In the genomic region with DNA sequence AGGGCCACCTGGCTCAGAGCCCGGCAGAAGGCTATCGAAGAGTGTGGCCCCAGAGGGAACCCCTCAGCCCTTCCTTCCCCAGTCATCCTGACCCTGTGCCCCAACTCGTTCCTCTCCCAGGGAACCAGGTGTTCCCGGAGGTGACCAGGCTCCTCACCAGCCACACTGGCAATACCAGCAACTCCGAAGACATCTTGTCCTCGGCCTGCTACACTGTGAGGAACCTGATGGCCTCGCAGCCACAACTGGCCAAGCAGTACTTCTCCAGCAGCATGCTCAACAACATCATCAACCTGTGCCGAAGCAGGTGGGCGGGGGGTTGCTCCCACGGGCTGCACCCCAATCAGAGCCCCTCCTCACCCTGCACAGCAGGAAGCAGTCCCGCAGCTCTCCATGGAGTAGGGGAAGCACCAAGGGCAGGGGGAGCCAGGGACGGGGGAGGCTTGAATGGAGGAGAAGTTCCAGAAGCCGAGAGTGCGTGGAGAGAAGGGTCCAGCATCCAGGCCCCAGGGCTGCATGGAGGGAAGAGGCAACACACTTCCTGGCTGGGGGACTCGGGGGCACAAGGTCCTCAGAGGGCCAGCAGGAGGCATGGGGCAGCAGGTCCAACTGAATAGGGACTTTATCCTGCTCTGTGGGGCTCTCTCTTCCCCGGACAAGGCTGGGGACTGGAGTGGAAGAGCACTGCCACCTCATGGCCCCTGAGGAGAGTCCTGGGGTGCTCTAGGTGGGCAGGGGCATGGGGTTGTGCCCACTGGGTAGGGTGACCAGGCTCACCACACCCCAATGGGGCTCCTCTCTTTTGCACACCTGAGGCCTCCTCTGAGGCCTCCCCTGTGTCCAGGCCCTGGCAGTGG, we compare ENCODE assay signal across 16 cellular contexts. TPM values are rescaled to one million over a fixed set of nuclear protein-coding genes. Genes with fewer than 3 reads are reported as not detected.
DNase-seq lines count a peak whose midpoint lies in the region; ATAC-seq and TF ChIP-seq lines count a peak whose summit lies in the region.
"Had no signal": no experiment of that assay in that cellular context is flagged by ENCODE, and none has a peak within 500 bp of the region (broad histone marks: within the 10 kb centered on the region; RNA-seq: fewer than 3 reads in every experiment).

No MANE protein-coding gene starts in this region.

- H3K27ac ChIP-seq in gastroesophageal sphincter (no peak overlapping the region), SK-N-SH (ENCODE audit: low read depth in 2 of 2, low read length in 1 of 2) (no peak overlapping the region)
- H3K27ac ChIP-seq: BLaER1 treated with 17β-estradiol and CSF1 and Interleukin-3, amounts not matched to agents 10 nM and 100 nM had no signal

- no peak overlapping the region for H3K4me3 Mint-ChIP-seq in stimulated activated naive CD8-positive, alpha-beta T cell treated with anti-CD3 and anti-CD28 coated beads, Interleukin-15, amount 100 ng/mL, for 72 hours
- H3K4me3 Mint-ChIP-seq: CD4-positive, alpha-beta T cell; GM23338; IgD-negative memory B cell had no signal

- no peaks in the 10 kb centered on the region for H3K27me3 ChIP-seq in gastroesophageal sphincter
- no peaks in the 10 kb centered on the region; the same call in 1 of the 2 replicates for H3K27me3 ChIP-seq in SK-N-SH (ENCODE audit: insufficient read depth)
- H3K27me3 ChIP-seq: BLaER1 treated with 17β-estradiol and CSF1 and Interleukin-3, amounts not matched to agents 10 nM and 100 nM had no signal

- DNase-seq in stimulated activated naive CD8-positive, alpha-beta T cell treated with anti-CD3 and anti-CD28 coated beads, Interleukin-15, amount 100 ng/mL, for 72 hours: no peak
- DNase-seq in stimulated activated naive CD8-positive, alpha-beta T cell treated with anti-CD3 and anti-CD28 coated beads, Interleukin-15, Interleukin-2, amounts not matched to agents 100 U/mL and 50 U/mL, for 24 hours: no peak
- peak; percentile 67 for DNase-seq in posterior vena cava (ENCODE audit: low spot score)
- DNase-seq in NCI-H2171 treated with DMSO at 0.1 percent for 48 hours (lab: John Stamatoyannopoulos, UW): no peak
- DNase-seq in SK-N-SH: no peak
- DNase-seq: 8988T; ACHN; CD4-positive, alpha-beta T cell; DMS79; H7 had no signal

- TF ChIP-seq CTCF in gastroesophageal sphincter (IDR thresholded peaks at IDR 0.05) (no peak), SK-N-SH (IDR thresholded peaks at IDR 0.05) (no peak)

- no peaks in the 10 kb centered on the region for H4K20me1 ChIP-seq in SK-N-SH (ENCODE audit: insufficient read depth)
- H4K20me1 ChIP-seq: BLaER1 treated with 17β-estradiol and CSF1 and Interleukin-3, amounts not matched to agents 10 nM and 100 nM had no signal

- TF ChIP-seq EP300 in gastroesophageal sphincter (IDR thresholded peaks at IDR 0.05) (no peak), SK-N-SH (IDR thresholded peaks at IDR 0.05; ENCODE audit: borderline replicate concordance in 1 of 2, low read depth in 1 of 2, low read length in 1 of 2) (no peak)

- H2AFZ ChIP-seq in SK-N-SH (ENCODE audit: low read depth): no peak overlapping the region
- H2AFZ ChIP-seq: GM23338 had no signal

- peak; percentile 19 for ATAC-seq in stimulated activated naive CD8-positive, alpha-beta T cell treated with anti-CD3 and anti-CD28 coated beads, Interleukin-15, amount 100 ng/mL, for 72 hours
- no peak for ATAC-seq in stimulated activated naive CD8-positive, alpha-beta T cell treated with anti-CD3 and anti-CD28 coated beads, Interleukin-15, Interleukin-2, amounts not matched to agents 100 U/mL and 50 U/mL, for 24 hours
- ATAC-seq in gastroesophageal sphincter (peak; percentile 16), HG03139 (IDR thresholded peaks at IDR 0.05; ENCODE audit: unreplicated experiment) (no peak)
- ATAC-seq: GM23338 had no signal

- no peaks in the 10 kb centered on the region for H3K9me3 Mint-ChIP-seq in stimulated activated naive CD8-positive, alpha-beta T cell treated with anti-CD3 and anti-CD28 coated beads, Interleukin-15, amount 100 ng/mL, for 72 hours
- H3K9me3 Mint-ChIP-seq: CD4-positive, alpha-beta T cell; GM23338; IgD-negative memory B cell had no signal

- no peak for TF ChIP-seq RAD21 in SK-N-SH (IDR thresholded peaks at IDR 0.05; ENCODE audit: low read length)

- CTCF ChIA-PET in SK-N-SH (lab: Yijun Ruan, JAX): interaction anchor here (0.7 to 3.4 kb wide), 6 partner anchors 8 to 188 kb away, joined by 3 to 14 read pairs (median 4); no protein-coding TSS in a partner anchor

- no CpG with 5 or more reads among the region's 16 CpGs for WGBS in gastroesophageal sphincter (ENCODE audit: low coverage in 1 of 2), 2 donors
- 47% methylated on average over 15 of the region's 16 CpGs for WGBS in SK-N-SH (ENCODE audit: low lambda C conversion rate)

- H3K4me3 ChIP-seq in gastroesophageal sphincter (no peak overlapping the region), SK-N-SH (ENCODE audit: low read depth in 2 of 2, low read length in 1 of 2) (no peak overlapping the region)
- H3K4me3 ChIP-seq: BLaER1 treated with 17β-estradiol and CSF1 and Interleukin-3, amounts not matched to agents 10 nM and 100 nM; GM23338 had no signal

- H3K9me3 ChIP-seq in gastroesophageal sphincter (no peaks in the 10 kb centered on the region), SK-N-SH (no peaks in the 10 kb centered on the region)
- H3K9me3 ChIP-seq: BLaER1 treated with 17β-estradiol and CSF1 and Interleukin-3, amounts not matched to agents 10 nM and 100 nM had no signal

- POLR2A ChIA-PET in SK-N-SH (lab: Yijun Ruan, JAX): no interaction called here

- no peaks in the 10 kb centered on the region for H3K4me1 Mint-ChIP-seq in stimulated activated naive CD8-positive, alpha-beta T cell treated with anti-CD3 and anti-CD28 coated beads, Interleukin-15, amount 100 ng/mL, for 72 hours
- H3K4me1 Mint-ChIP-seq: GM23338, IgD-negative memory B cell had no signal

- no peaks in the 10 kb centered on the region for H3K4me1 ChIP-seq in gastroesophageal sphincter
- peaks cover 0 to 21% of the 10 kb centered on the region in 2 experiments; a peak in 1 of 4 replicates for H3K4me1 ChIP-seq in SK-N-SH (ENCODE audit: control insufficient read depth in 1 of 2, insufficient read depth in 2 of 2, low read depth in 1 of 2, low read length in 1 of 2)
- H3K4me1 ChIP-seq: BLaER1 treated with 17β-estradiol and CSF1 and Interleukin-3, amounts not matched to agents 10 nM and 100 nM had no signal

- TF ChIP-seq POLR2A in gastroesophageal sphincter (IDR thresholded peaks at IDR 0.05): no peak

- intact Hi-C loops in posterior vena cava (cut with DNase I): no loop called here

- no peaks in the 10 kb centered on the region for H3K9me2 ChIP-seq in SK-N-SH

- H3F3A ChIP-seq in SK-N-SH (replicated peaks; ENCODE audit: insufficient read depth): no peaks in the 10 kb centered on the region

- no peak overlapping the region for H3K4me2 ChIP-seq in SK-N-SH
- H3K4me2 ChIP-seq: BLaER1 treated with 17β-estradiol and CSF1 and Interleukin-3, amounts not matched to agents 10 nM and 100 nM; GM23338 had no signal

- peak overlapping the region in 1 of 2 donors; percentile 71 for H3K27ac Mint-ChIP-seq in stimulated activated naive CD8-positive, alpha-beta T cell treated with anti-CD3 and anti-CD28 coated beads, Interleukin-15, amount 100 ng/mL, for 72 hours
- H3K27ac Mint-ChIP-seq: CD4-positive, alpha-beta T cell; GM23338; IgD-negative memory B cell had no signal

- H3K36me3 ChIP-seq in gastroesophageal sphincter (no peaks in the 10 kb centered on the region), SK-N-SH (replicated peaks in 1 of 2; ENCODE audit: control insufficient read depth in 1 of 2, insufficient read depth in 2 of 2, low read length in 1 of 2) (no peaks in the 10 kb centered on the region)
- H3K36me3 ChIP-seq: BLaER1 treated with 17β-estradiol and CSF1 and Interleukin-3, amounts not matched to agents 10 nM and 100 nM had no signal

- no peak overlapping the region for H3K9ac ChIP-seq in SK-N-SH
- H3K9ac ChIP-seq: BLaER1 treated with 17β-estradiol and CSF1 and Interleukin-3, amounts not matched to agents 10 nM and 100 nM had no signal

- H3K79me2 ChIP-seq in SK-N-SH (ENCODE audit: insufficient read depth): no peaks in the 10 kb centered on the region

- no peaks in the 10 kb centered on the region for H3K27me3 Mint-ChIP-seq in stimulated activated naive CD8-positive, alpha-beta T cell treated with anti-CD3 and anti-CD28 coated beads, Interleukin-15, amount 100 ng/mL, for 72 hours
- H3K27me3 Mint-ChIP-seq: CD4-positive, alpha-beta T cell had no signal

TF ChIP-seq in SK-N-SH, 30 proteins besides CTCF, POLR2A, EP300 and RAD21:
- TF ChIP-seq NFIC (IDR thresholded peaks at IDR 0.05; ENCODE audit: borderline replicate concordance) (no peak), EZH2phosphoT487 (IDR thresholded peaks at IDR 0.05; ENCODE audit: borderline replicate concordance, low read depth) (no peak), ELF1 (IDR thresholded peaks at IDR 0.05) (no peak), YY1 (IDR thresholded peaks at IDR 0.05; ENCODE audit: low read depth) (no peak), TAF1 (IDR thresholded peaks at IDR 0.05; ENCODE audit: borderline replicate concordance, low read depth, low read length) (no peak), RXRA (IDR thresholded peaks at IDR 0.05; ENCODE audit: borderline replicate concordance, low read depth) (no peak), MEF2A (IDR thresholded peaks at IDR 0.05; ENCODE audit: borderline replicate concordance, low read depth) (no peak), TCF12 (IDR thresholded peaks at IDR 0.05) (no peak)

RNA-seq across cellular contexts. Expression of a gene that starts 41.7 kb away (rescaled TPM):
- total RNA-seq in gastroesophageal sphincter: 10 to 100 TPM in 1 of 4 donors, 1 to 10 TPM in 2, under 1 TPM in 1; 0.27 to 12.8 (median 4.0) TPM
- total RNA-seq in posterior vena cava: 1 to 10 TPM in 1 of 2 donors, under 1 TPM in 1; 0.83 to 2.8 TPM
- not detected in 2 replicates for polyA plus RNA-seq in SK-N-SH (2012; rRNA removed)
- not detected in 2 replicates for polyA plus RNA-seq in SK-N-SH (2012; cell fraction: cytosol; rRNA removed)
- not detected in 2 replicates for polyA plus RNA-seq in SK-N-SH (2012; cell fraction: nucleus; rRNA removed)
- total RNA-seq: CD4-positive, alpha-beta T cell; G401; H7 had no signal
- polyA plus RNA-seq: IgD-negative memory B cell had no signal

RNA-seq across cellular contexts. Expression of a gene that starts 52.4 kb away (rescaled TPM):
- total RNA-seq in gastroesophageal sphincter: under 1 TPM in 3 of 4 donors, not detected in 1; 0.47 to 0.94 (median 0.81) TPM
- total RNA-seq in posterior vena cava: not detected
- polyA plus RNA-seq in SK-N-SH (2012; rRNA removed): 0.33 and 0.57 TPM in 2 replicates
- polyA plus RNA-seq in SK-N-SH (2012; cell fraction: cytosol; rRNA removed): 0.33 and 0.38 TPM in 2 replicates
- 0.50 and 0.81 TPM in 2 replicates for polyA plus RNA-seq in SK-N-SH (2012; cell fraction: nucleus; rRNA removed)
- total RNA-seq: CD4-positive, alpha-beta T cell had no signal
- polyA plus RNA-seq: IgD-negative memory B cell had no signal

Comparison
In these comparisons a context has a peak if more than half of its experiments do, and no peak if none do; other contexts are left out.
1. ATAC-seq: peak in stimulated activated naive CD8-positive, alpha-beta T cell treated with anti-CD3 and anti-CD28 coated beads, Interleukin-15, amount 100 ng/mL, for 72 hours (single experiment) and gastroesophageal sphincter (single experiment); none in stimulated activated naive CD8-positive, alpha-beta T cell treated with anti-CD3 and anti-CD28 coated beads, Interleukin-15, Interleukin-2, amounts not matched to agents 100 U/mL and 50 U/mL, for 24 hours (single experiment) and HG03139 (single experiment).